Comparison of ENCODE assay signal across 8 cellular contexts in genomic region chr14:94080606-94081385, GRCh38. TPM values are rescaled to one million over a fixed set of nuclear protein-coding genes. Genes with fewer than 3 reads are reported as not detected.
A peak's percentile ranks its signal among the peaks of the same experiment; 100 is the strongest.
DNase-seq lines count a peak whose midpoint lies in the region; ATAC-seq and TF ChIP-seq lines count a peak whose summit lies in the region.

Gene DDX24, minus strand, starts transcription at chr14:94081202. Its CDS starts 1,460 bp downstream, at chr14:94079742.
Gene IFI27L1, plus strand, starts transcription at chr14:94081310. Its CDS starts 15,628 bp downstream, at chr14:94096938.

- peak within 1 kb of the TSS; percentile 58; the same call in 1 of the 2 replicates for H4K91ac ChIP-seq in IMR-90 (ENCODE audit: insufficient read depth, low read depth, low read length)

- H2AK9ac ChIP-seq in IMR-90 (replicated peaks; ENCODE audit: low read depth, low read length, poor library complexity), result peak within 1 kb of the TSS; percentile 95

- peak within 1 kb of the TSS; percentile 77 for H3K18ac ChIP-seq in IMR-90 (ENCODE audit: low read depth, low read length)

- dilution Hi-C loops in IMR-90 (cut with HindIII; ENCODE audit: low sequenced_read_pairs, unreplicated experiment), result no loop called here

- intact Hi-C loops in IMR-90 (cut with micrococcal nuclease), result loop anchor here (2.0 to 5.0 kb wide), 2 partner anchors 48 to 748 kb away; partner anchors contain the start of genes BTBD7 and IFI27L2
- intact Hi-C loops in mucosa of descending colon (cut with DNase I, micrococcal nuclease), result loop anchor here in 1 of 2 donors (2.0 kb wide), 1 partner anchor 30 kb away; the partner anchor contains the start of gene IFI27

- no peaks in the 10 kb centered on the region for H3K9me3 ChIP-seq in IMR-90 (ENCODE audit: control insufficient read depth, insufficient read depth, low read length)
- H3K9me3 ChIP-seq in mucosa of descending colon, result no peaks in the 10 kb centered on the region

- H2AK5ac ChIP-seq in IMR-90 (ENCODE audit: low read depth, low read length), result peak within 1 kb of the TSS; percentile 54; the same call in 1 of the 2 replicates

- in situ Hi-C loops in IMR-90 (cut with MboI; ENCODE audit: low sequenced_read_pairs), result no loop called here

- peaks cover 6% of the 10 kb centered on the region for H3K4me1 ChIP-seq in IMR-90 (ENCODE audit: control insufficient read depth, insufficient read depth, low read length)
- peaks cover 30% of the 10 kb centered on the region for H3K4me1 ChIP-seq in mucosa of descending colon (ENCODE audit: low read depth)

- H4K8ac ChIP-seq in IMR-90 (ENCODE audit: low read depth in 2 of 2, low read length in 2 of 2), result peak within 1 kb of the TSS; percentile 70 to 95

- DNase-seq in DMS 273 (lab: John Stamatoyannopoulos, UW; ENCODE audit: unreplicated experiment), result peak; percentile 98
- peak; percentile 93 for DNase-seq in IMR-90
- DNase-seq in OCI-M1 (lab: John Stamatoyannopoulos, UW), result peak; percentile 92
- peak; percentile 93 for DNase-seq in activated T-cell treated with anti-CD3 and anti-CD28 coated beads for 4 hours
- peak; percentile 97 for DNase-seq in epithelial cell of esophagus (ENCODE audit: low read depth)
- DNase-seq in mucosa of descending colon, result peak; percentile 97 to 98 (median 98)
- peak; percentile 92 for DNase-seq in stimulated activated CD8-positive, alpha-beta memory T cell treated with anti-CD3 and anti-CD28 coated beads, Interleukin-4, amount 100 ng/mL, for 24 hours (ENCODE audit: low read depth)

- peak within 1 kb of the TSS; percentile 84 for H3K14ac ChIP-seq in IMR-90 (replicated peaks; ENCODE audit: low read depth, low read length)

- peak within 1 kb of the TSS; percentile 59 for H2BK5ac ChIP-seq in IMR-90 (ENCODE audit: low read depth, low read length, poor library complexity, severe bottlenecking)

- peak within 1 kb of the TSS; percentile 67 for H3K4ac ChIP-seq in IMR-90 (ENCODE audit: low read depth, low read length)

- peak within 1 kb of the TSS; percentile 70 for H3K27ac ChIP-seq in IMR-90 (ENCODE audit: insufficient read depth, low read length)

- H3K79me1 ChIP-seq in IMR-90 (ENCODE audit: low read depth in 1 of 2, low read length in 2 of 2), result peaks cover 22 to 52% of the 10 kb centered on the region in 2 experiments; a peak in 3 of 4 replicates

- TF ChIP-seq POLR2A in IMR-90 (IDR thresholded peaks at IDR 0.05; ENCODE audit: low read depth, low read length), result peak; percentile 95

- TF ChIP-seq CTCF in IMR-90 (conservative IDR thresholded peaks at IDR 0.05; ENCODE audit: low read depth, low read length), result no peak
- no peak for TF ChIP-seq CTCF in epithelial cell of esophagus (IDR thresholded peaks at IDR 0.05; ENCODE audit: insufficient read depth, low read depth, low read length, missing control alignments)
- no peak for TF ChIP-seq CTCF in mucosa of descending colon (IDR thresholded peaks at IDR 0.05)

- CTCF ChIA-PET in IMR-90 (lab: Yijun Ruan, JAX), result interaction anchor here (0.7 to 1.8 kb wide), 4 partner anchors 44 to 56 kb away, joined by 3 to 10 read pairs (median 6); no protein-coding TSS in a partner anchor

- POLR2A ChIA-PET in IMR-90 (lab: Charles Lee; ENCODE audit: unreplicated experiment), result interaction anchor here (0.6 to 1.2 kb wide), 2 partner anchors 19 to 55 kb away, joined by 3 read pairs; partner anchors contain the start of gene OTUB2

- no peaks in the 10 kb centered on the region for H3K27me3 ChIP-seq in IMR-90 (ENCODE audit: control insufficient read depth, insufficient read depth, low read length)

- peak within 1 kb of the TSS; percentile 97 for H3K9ac ChIP-seq in IMR-90 (ENCODE audit: low read depth, low read length)

- H3K4me3 ChIP-seq in IMR-90 (ENCODE audit: insufficient read depth, low read depth, low read length) (peak within 1 kb of the TSS; percentile 84), epithelial cell of esophagus (ENCODE audit: low read length) (peak within 1 kb of the TSS; percentile 85), mucosa of descending colon (peak within 1 kb of the TSS; percentile 97)

- BruUV-seq in IMR-90 (replicated peaks; lab: Mats Ljungman, UMichigan), result no TSS peak

- peak within 1 kb of the TSS; percentile 99 for H3K4me2 ChIP-seq in IMR-90 (ENCODE audit: low read depth, low read length)

- peaks cover 15% of the 10 kb centered on the region for H3K36me3 ChIP-seq in IMR-90 (ENCODE audit: control insufficient read depth, insufficient read depth, low read length)
- no peaks in the 10 kb centered on the region for H3K36me3 ChIP-seq in mucosa of descending colon (ENCODE audit: low read depth)

- H3K56ac ChIP-seq in IMR-90 (ENCODE audit: extremely low read depth, insufficient read depth, low read length), result peak within 1 kb of the TSS; percentile 87

- H2BK15ac ChIP-seq in IMR-90 (ENCODE audit: low read depth, low read length), result peak within 1 kb of the TSS; percentile 58; the same call in 1 of the 3 replicates

- no peak within 1 kb of the TSS for H2BK20ac ChIP-seq in IMR-90 (ENCODE audit: low read depth, low read length)

- H4K20me1 ChIP-seq in IMR-90 (ENCODE audit: insufficient read depth, low read length), result peaks cover 32% of the 10 kb centered on the region

- ATAC-seq in GM21528 (IDR thresholded peaks at IDR 0.05; ENCODE audit: low FRiP score, unreplicated experiment), result peak; percentile 98
- peak; percentile 98 for ATAC-seq in IMR-90 (ENCODE audit: low read depth)
- ATAC-seq in mucosa of descending colon, result peak; percentile 100

- no peak for TF ChIP-seq RAD21 in IMR-90 (IDR thresholded peaks at IDR 0.05; ENCODE audit: low read length)

- H4K5ac ChIP-seq in IMR-90 (ENCODE audit: low read depth, low read length), result peak within 1 kb of the TSS; percentile 77

- peak within 1 kb of the TSS; percentile 91 for H2AFZ ChIP-seq in IMR-90 (replicated peaks; ENCODE audit: low read length, poor library complexity)

- H2BK120ac ChIP-seq in IMR-90 (ENCODE audit: low read depth, low read length), result peak within 1 kb of the TSS; percentile 50; the same call in 1 of the 2 replicates

- peaks cover 6% of the 10 kb centered on the region for H3K9me1 ChIP-seq in IMR-90 (ENCODE audit: insufficient read depth, low read length)

- H3K23ac ChIP-seq in IMR-90 (ENCODE audit: low read depth, low read length), result peak within 1 kb of the TSS; percentile 97

- 0% methylated on average over 50 of the region's 79 CpGs; no CpG with 5 or more reads in 1 of the 2 experiments for WGBS in IMR-90 (ENCODE audit: extremely low coverage in 2 of 2, insufficient read length in 1 of 2), 2 experiments

TF ChIP-seq in IMR-90, 13 proteins besides CTCF, POLR2A, EP300 and RAD21:
- no peak for TF ChIP-seq CEBPB (IDR thresholded peaks at IDR 0.05; ENCODE audit: low read depth, low read length)
- TF ChIP-seq MAFK (IDR thresholded peaks at IDR 0.05; ENCODE audit: low read depth, low read length), result peak; percentile 23; the same call in 1 of the 2 replicates
- TF ChIP-seq NFE2L2 (IDR thresholded peaks at IDR 0.05; ENCODE audit: low read depth, low read length), result no peak
- TF ChIP-seq MAZ (IDR thresholded peaks at IDR 0.05; ENCODE audit: borderline replicate concordance, low read depth, low read length), result no peak
- TF ChIP-seq USF2 (IDR thresholded peaks at IDR 0.05; ENCODE audit: low read depth, low read length), result peak; percentile 4; the same call in 1 of the 2 replicates
- no peak for TF ChIP-seq SMC3 (IDR thresholded peaks at IDR 0.05; ENCODE audit: low read depth, low read length)
- TF ChIP-seq MXI1 (IDR thresholded peaks at IDR 0.05; ENCODE audit: borderline replicate concordance, low read depth, low read length), result peak; percentile 90
- TF ChIP-seq BHLHE40 (IDR thresholded peaks at IDR 0.05; ENCODE audit: low read depth, low read length), result peak; percentile 89
- TF ChIP-seq FOS (IDR thresholded peaks at IDR 0.05; ENCODE audit: low read depth, low read length), result 0 out of 2 replicates have a peak, but pooled peaks have one; percentile 4
- TF ChIP-seq RCOR1 (IDR thresholded peaks at IDR 0.05; ENCODE audit: insufficient replicate concordance, low read length), result no peak
- TF ChIP-seq ELK1 (IDR thresholded peaks at IDR 0.05; ENCODE audit: borderline replicate concordance, low read depth, low read length), result no peak
- TF ChIP-seq CHD1 (IDR thresholded peaks at IDR 0.05; ENCODE audit: low read depth, low read length), result no peak
- no peak for TF ChIP-seq RFX5 (IDR thresholded peaks at IDR 0.05; ENCODE audit: low read depth, low read length)

RNA-seq across cellular contexts. Expression of gene DDX24, which starts in this region (rescaled TPM):
- total RNA-seq in IMR-90 (2012; rRNA removed) (152 and 155 TPM in 2 replicates), mucosa of descending colon (100 to 1,000 TPM in 2 of 3 donors, 10 to 100 TPM in 1; 90.6 to 197 (median 107) TPM)
- polyA plus RNA-seq in IMR-90 (2012; rRNA removed), result 126 and 134 TPM in 2 replicates
- polyA plus RNA-seq in IMR-90 (2012; cell fraction: cytosol; rRNA removed), result 45.5 and 138 TPM in 2 replicates
- polyA plus RNA-seq in IMR-90 (2012; cell fraction: nucleus; rRNA removed; ENCODE audit: low replicate concordance), result 53.5 and 184 TPM in 2 replicates

RNA-seq across cellular contexts. Expression of gene IFI27L1, which starts in this region (rescaled TPM):
- total RNA-seq in IMR-90 (2012; rRNA removed) (10.8 and 13.3 TPM in 2 replicates), mucosa of descending colon (10 to 100 TPM; 19.9 to 29.9 (median 20.6) TPM)
- polyA plus RNA-seq in IMR-90 (2012; rRNA removed), result 22.5 and 24.3 TPM in 2 replicates
- polyA plus RNA-seq in IMR-90 (2012; cell fraction: cytosol; rRNA removed), result 48.4 and 49.9 TPM in 2 replicates
- 24.0 and 35.5 TPM in 2 replicates for polyA plus RNA-seq in IMR-90 (2012; cell fraction: nucleus; rRNA removed; ENCODE audit: low replicate concordance)

Comparison
In these comparisons a context has a peak if more than half of its experiments do, and no peak if none do; other contexts are left out.
1. Peak in every context shown above with its lines: DNase-seq, ATAC-seq, H3K4me3 ChIP-seq and H3K27ac ChIP-seq.